In the genomic region with DNA sequence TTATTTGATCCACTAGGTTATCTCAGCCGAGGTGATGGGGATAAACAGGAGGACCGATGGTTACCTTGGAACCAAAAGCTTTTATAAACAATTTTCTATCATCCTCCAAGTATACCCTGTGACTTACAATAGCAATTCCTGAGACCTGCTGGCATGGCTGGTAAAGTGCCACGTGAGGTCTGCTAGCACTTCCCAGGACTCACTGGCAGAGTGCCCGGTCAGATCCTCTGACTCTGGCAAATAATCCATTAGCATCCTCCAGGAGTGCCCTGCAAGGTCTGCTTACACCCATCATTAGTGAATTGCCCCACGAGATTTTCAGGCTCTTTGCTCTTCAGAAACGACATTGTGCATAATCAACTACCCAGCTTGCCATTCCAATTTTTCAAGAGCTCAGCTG, we compare ENCODE assay signal across 7 cellular contexts. TPM values are rescaled to one million over a fixed set of nuclear protein-coding genes. Genes with fewer than 3 reads are reported as not detected.
"Had no signal": no experiment of that assay in that cellular context is flagged by ENCODE, and none has a peak within 500 bp of the region (broad histone marks: within the 10 kb centered on the region; RNA-seq: fewer than 3 reads in every experiment).

No MANE protein-coding gene starts in this region.

RNA-seq across cellular contexts. Expression of a gene that starts 37.3 kb away (rescaled TPM):
- total RNA-seq: LHCN-M2, MCF 10A, NCI-H460, OCI-LY7, PC-9, SJCRH30, SK-MEL-5 had no signal
